Comparison of ENCODE assay signal across 17 cellular contexts in genomic region chr12:42631507-42631906, GRCh38. TPM values are rescaled to one million over a fixed set of nuclear protein-coding genes. Genes with fewer than 3 reads are reported as not detected.
DNase-seq lines count a peak whose midpoint lies in the region; ATAC-seq and TF ChIP-seq lines count a peak whose summit lies in the region.
"Had no signal": no experiment of that assay in that cellular context is flagged by ENCODE, and none has a peak within 500 bp of the region (broad histone marks: within the 10 kb centered on the region; RNA-seq: fewer than 3 reads in every experiment).

No MANE protein-coding gene starts in this region.

- H4K20me1 ChIP-seq in IMR-90 (ENCODE audit: insufficient read depth, low read length), result no peaks in the 10 kb centered on the region
- H4K20me1 ChIP-seq in OCI-LY3 (ENCODE audit: insufficient read depth, low read length), result no peaks in the 10 kb centered on the region
- no peaks in the 10 kb centered on the region for H4K20me1 ChIP-seq in osteoblast (ENCODE audit: insufficient read depth, low read length)

- H3K9me1 ChIP-seq in IMR-90 (ENCODE audit: insufficient read depth, low read length), result no peaks in the 10 kb centered on the region

- H3K4me3 ChIP-seq in IMR-90 (ENCODE audit: insufficient read depth, low read depth, low read length), result no peak overlapping the region
- no peak overlapping the region for H3K4me3 ChIP-seq in OCI-LY3 (ENCODE audit: low read length)
- H3K4me3 ChIP-seq in osteoblast (ENCODE audit: insufficient read depth, low read length), result no peak overlapping the region
- H3K4me3 ChIP-seq: dorsolateral prefrontal cortex had no signal

- H3K14ac ChIP-seq in IMR-90 (replicated peaks; ENCODE audit: low read depth, low read length), result peak overlapping the region; percentile 50; the same call in 1 of the 2 replicates

- H2BK20ac ChIP-seq in IMR-90 (ENCODE audit: low read depth, low read length), result no peak overlapping the region

- TF ChIP-seq CTCF in IMR-90 (conservative IDR thresholded peaks at IDR 0.05; ENCODE audit: low read depth, low read length) (no peak), OCI-LY3 (IDR thresholded peaks at IDR 0.05; ENCODE audit: low read depth, low read length) (no peak), osteoblast (IDR thresholded peaks at IDR 0.05; ENCODE audit: extremely low read depth, low read depth, low read length) (no peak), GM10248 (IDR thresholded peaks at IDR 0.05; ENCODE audit: control extremely low read depth, extremely low read depth, low read depth, missing control alignments) (no peak)

- in situ Hi-C loops in IMR-90 (cut with MboI; ENCODE audit: low sequenced_read_pairs), result no loop called here

- H3K4me2 ChIP-seq in IMR-90 (ENCODE audit: low read depth, low read length) (peak overlapping the region; percentile 30; the same call in 1 of the 2 replicates), OCI-LY3 (ENCODE audit: low read length) (peak overlapping the region; percentile 19), osteoblast (ENCODE audit: insufficient read depth, low read length) (no peak overlapping the region)

- no peak for TF ChIP-seq POLR2A in IMR-90 (IDR thresholded peaks at IDR 0.05; ENCODE audit: low read depth, low read length)

- no peak overlapping the region for H3K56ac ChIP-seq in IMR-90 (ENCODE audit: extremely low read depth, insufficient read depth, low read length)

- H2BK120ac ChIP-seq in IMR-90 (ENCODE audit: low read depth, low read length), result peak overlapping the region; percentile 47; the same call in 1 of the 2 replicates

- H3K79me2 ChIP-seq in OCI-LY3 (ENCODE audit: low read length) (no peaks in the 10 kb centered on the region), osteoblast (ENCODE audit: insufficient read depth, low read length) (no peaks in the 10 kb centered on the region)

- no peak overlapping the region; the same call in 1 of the 2 replicates for H4K5ac ChIP-seq in IMR-90 (ENCODE audit: low read depth, low read length)

- H3K4ac ChIP-seq in IMR-90 (ENCODE audit: low read depth, low read length), result peak overlapping the region; percentile 35; the same call in 1 of the 2 replicates

- H3K9me3 ChIP-seq in IMR-90 (ENCODE audit: control insufficient read depth, insufficient read depth, low read length), result no peaks in the 10 kb centered on the region
- H3K9me3 ChIP-seq in OCI-LY3 (ENCODE audit: insufficient read depth, low read length), result no peaks in the 10 kb centered on the region
- no peaks in the 10 kb centered on the region for H3K9me3 ChIP-seq in osteoblast (ENCODE audit: low read depth, low read length)

- dilution Hi-C loops in IMR-90 (cut with HindIII; ENCODE audit: low sequenced_read_pairs, unreplicated experiment), result no loop called here

- H3K4me1 ChIP-seq in IMR-90 (ENCODE audit: control insufficient read depth, insufficient read depth, low read length) (no peaks in the 10 kb centered on the region), OCI-LY3 (ENCODE audit: low read length) (peaks cover 11% of the 10 kb centered on the region), osteoblast (ENCODE audit: insufficient read depth, low read length) (no peaks in the 10 kb centered on the region)

- no peak overlapping the region for H2AK5ac ChIP-seq in IMR-90 (ENCODE audit: low read depth, low read length)

- H3K36me3 ChIP-seq in IMR-90 (ENCODE audit: control insufficient read depth, insufficient read depth, low read length) (no peaks in the 10 kb centered on the region), OCI-LY3 (replicated peaks; ENCODE audit: low read depth, low read length) (no peaks in the 10 kb centered on the region), osteoblast (ENCODE audit: insufficient read depth, low read length) (no peaks in the 10 kb centered on the region)

- TF ChIP-seq RAD21 in IMR-90 (IDR thresholded peaks at IDR 0.05; ENCODE audit: low read length), result no peak

- peak overlapping the region; percentile 33; the same call in 1 of the 2 replicates for H3K27ac ChIP-seq in IMR-90 (ENCODE audit: insufficient read depth, low read length)
- H3K27ac ChIP-seq in OCI-LY3 (ENCODE audit: low read length), result 0 out of 2 replicates have a peak overlapping the region, but pooled peaks have one; percentile 5
- H3K27ac ChIP-seq in osteoblast (ENCODE audit: low read depth, low read length), result no peak overlapping the region
- H3K27ac ChIP-seq: dorsolateral prefrontal cortex had no signal

- no peaks in the 10 kb centered on the region for H3K79me1 ChIP-seq in IMR-90 (ENCODE audit: low read depth in 1 of 2, low read length in 2 of 2)

- H2AK9ac ChIP-seq in IMR-90 (replicated peaks; ENCODE audit: low read depth, low read length, poor library complexity), result no peak overlapping the region

- H3K18ac ChIP-seq in IMR-90 (ENCODE audit: low read depth, low read length), result no peak overlapping the region

- CTCF ChIA-PET in IMR-90 (lab: Yijun Ruan, JAX), result interaction anchor here (0.6 kb wide), 1 partner anchor 286 kb away, joined by 4 read pairs; no protein-coding TSS in a partner anchor
- CTCF ChIA-PET in GM10248 (lab: Yijun Ruan, JAX), result interaction anchor here (1.0 kb wide), 2 partner anchors 9 to 10 kb away, joined by 3 to 4 read pairs; no protein-coding TSS in a partner anchor

- H3K23ac ChIP-seq in IMR-90 (ENCODE audit: low read depth, low read length), result no peak overlapping the region

- no peak overlapping the region for H2BK5ac ChIP-seq in IMR-90 (ENCODE audit: low read depth, low read length, poor library complexity, severe bottlenecking)

- H3K9ac ChIP-seq in IMR-90 (ENCODE audit: low read depth, low read length) (no peak overlapping the region), OCI-LY3 (ENCODE audit: low read length) (no peak overlapping the region)

- H4K91ac ChIP-seq in IMR-90 (ENCODE audit: insufficient read depth, low read depth, low read length), result no peak overlapping the region

- H2AFZ ChIP-seq in IMR-90 (replicated peaks; ENCODE audit: low read length, poor library complexity) (no peak overlapping the region), OCI-LY3 (ENCODE audit: low read depth, low read length) (peak overlapping the region; percentile 26; the same call in 1 of the 2 replicates), osteoblast (ENCODE audit: low read length) (peak overlapping the region; percentile 62)

- POLR2A ChIA-PET in IMR-90 (lab: Charles Lee; ENCODE audit: unreplicated experiment) (no interaction called here), GM10248 (lab: Yijun Ruan, JAX) (no interaction called here)

- DNase-seq in IMR-90, result peak; percentile 16
- peak; percentile 41 for DNase-seq in dedifferentiated amniotic fluid mesenchymal stem cell (ENCODE audit: extremely low spot score)
- no peak for DNase-seq in osteoblast (ENCODE audit: insufficient read length, low spot score, missing footprints)
- no peak for DNase-seq in activated naive CD4-positive, alpha-beta T cell (lab: John Stamatoyannopoulos, UW)
- no peak for DNase-seq in NCI-H1436 treated with DMSO at 0.1 percent for 48 hours (lab: John Stamatoyannopoulos, UW)
- DNase-seq in GM10248 (ENCODE audit: extremely low spot score), result no peak
- no peak for DNase-seq in SHP77 treated with DMSO at 0.1 percent for 48 hours (lab: John Stamatoyannopoulos, UW)
- DNase-seq: activated naive CD8-positive, alpha-beta T cell treated with anti-CD3 and anti-CD28 coated beads, Interleukin-2, amount 10 ng/mL, durations not matched to agents 7 days and 5 days; dorsolateral prefrontal cortex; KG1; NCI-H146; NCI-H226; posterior cingulate gyrus; SHP77; stimulated activated CD4-positive, alpha-beta T cell treated with anti-CD3 and anti-CD28 coated beads, Interleukin-4, amount 100 ng/mL, for 24 hours had no signal

- intact Hi-C loops in IMR-90 (cut with micrococcal nuclease), result no loop called here

- BruUV-seq in IMR-90 (replicated peaks; lab: Mats Ljungman, UMichigan), result no TSS peak

- WGBS in IMR-90 (ENCODE audit: extremely low coverage in 2 of 2, insufficient read length in 1 of 2), 2 experiments, result no CpG with 5 or more reads among the region's 1 CpG

- peak overlapping the region in 1 of 2 experiments; percentile 80; a peak in 2 of 4 replicates for H4K8ac ChIP-seq in IMR-90 (ENCODE audit: low read depth in 2 of 2, low read length in 2 of 2)

- H2BK15ac ChIP-seq in IMR-90 (ENCODE audit: low read depth, low read length), result no peak overlapping the region

- peaks cover 2% of the 10 kb centered on the region; the same call in 1 of the 2 replicates for H3K27me3 ChIP-seq in IMR-90 (ENCODE audit: control insufficient read depth, insufficient read depth, low read length)
- H3K27me3 ChIP-seq in OCI-LY3 (ENCODE audit: low read depth, low read length), result no peaks in the 10 kb centered on the region
- H3K27me3 ChIP-seq in osteoblast (ENCODE audit: insufficient read depth, low read length), result no peaks in the 10 kb centered on the region

- ATAC-seq in IMR-90 (ENCODE audit: low read depth), result no peak
- ATAC-seq: HCT116 had no signal

TF ChIP-seq in IMR-90, 13 proteins besides CTCF, POLR2A, EP300 and RAD21:
- peak; percentile 47; the same call in 1 of the 2 replicates for TF ChIP-seq CEBPB (IDR thresholded peaks at IDR 0.05; ENCODE audit: low read depth, low read length)
- TF ChIP-seq CHD1 (IDR thresholded peaks at IDR 0.05; ENCODE audit: low read depth, low read length), result no peak
- no peak for TF ChIP-seq MAZ (IDR thresholded peaks at IDR 0.05; ENCODE audit: borderline replicate concordance, low read depth, low read length)

RNA-seq across cellular contexts. Expression of gene PRICKLE1, which starts 42.0 kb away (rescaled TPM):
- total RNA-seq in IMR-90 (2012; rRNA removed) (20.8 and 21.3 TPM in 2 replicates), osteoblast (13.0 and 14.7 TPM in 2 replicates)
- polyA plus RNA-seq in IMR-90 (2012; rRNA removed), result 20.4 and 21.7 TPM in 2 replicates
- polyA plus RNA-seq in IMR-90 (2012; cell fraction: cytosol; rRNA removed), result 8.1 and 14.7 TPM in 2 replicates
- 28.9 and 30.5 TPM in 2 replicates for polyA plus RNA-seq in IMR-90 (2012; cell fraction: nucleus; rRNA removed; ENCODE audit: low replicate concordance)

Comparison
In these comparisons a context has a peak if more than half of its experiments do, and no peak if none do; other contexts are left out.
1. DNase-seq: peak in IMR-90 (single experiment) and dedifferentiated amniotic fluid mesenchymal stem cell (single experiment); none in osteoblast (single experiment), activated naive CD4-positive, alpha-beta T cell (0 of 4), NCI-H1436 treated with DMSO at 0.1 percent for 48 hours (single experiment), GM10248 (single experiment) and SHP77 treated with DMSO at 0.1 percent for 48 hours (single experiment).